ENCODE assay signal across 9 cellular contexts in genomic region chr7:3200504-3200903, GRCh38.
DNase-seq lines count a peak whose midpoint lies in the region; ATAC-seq and TF ChIP-seq lines count a peak whose summit lies in the region.
"Had no signal": no experiment of that assay in that cellular context is flagged by ENCODE, and none has a peak within 500 bp of the region (broad histone marks: within the 10 kb centered on the region; RNA-seq: fewer than 3 reads in every experiment).

No MANE protein-coding gene starts in this region.

- DNase-seq in MCF 10A (ENCODE audit: unreplicated experiment) (peak; percentile 71), breast epithelium (ENCODE audit: low spot score in 2 of 2) (no peak), RKO (ENCODE audit: low spot score) (peak; percentile 27), germinal center (ENCODE audit: low spot score) (peak; percentile 43), NCI-H510A (lab: John Stamatoyannopoulos, UW) (no peak), DMS79 (lab: John Stamatoyannopoulos, UW) (no peak)
- DNase-seq in stimulated activated CD8-positive, alpha-beta memory T cell treated with anti-CD3 and anti-CD28 coated beads, Interleukin-4, amount 100 ng/mL, for 48 hours: peak; percentile 53

- no peaks in the 10 kb centered on the region for H3K36me3 Mint-ChIP-seq in MCF 10A (ENCODE audit: insufficient read depth, unreplicated experiment)

- H3K4me3 Mint-ChIP-seq in MCF 10A (ENCODE audit: unreplicated experiment): no peak overlapping the region

- H3K27me3 Mint-ChIP-seq in MCF 10A (ENCODE audit: insufficient read depth, unreplicated experiment): peaks cover 19% of the 10 kb centered on the region

- CTCF ChIA-PET in MCF 10A (lab: Yijun Ruan, JAX): interaction anchor here (0.6 to 0.8 kb wide), 11 partner anchors 13 to 697 kb away, joined by 3 to 6 read pairs (median 3); no protein-coding TSS in a partner anchor

- H3K36me3 ChIP-seq in breast epithelium: no peaks in the 10 kb centered on the region

- H3K27ac Mint-ChIP-seq in MCF 10A (ENCODE audit: low read depth, unreplicated experiment): no peak overlapping the region

- no peaks in the 10 kb centered on the region for H3K9me3 Mint-ChIP-seq in MCF 10A (ENCODE audit: unreplicated experiment)

- no peak overlapping the region for H3K4me3 ChIP-seq in breast epithelium
- H3K4me3 ChIP-seq: skin epidermis had no signal

- BruUV-seq in MCF 10A (replicated peaks; lab: Mats Ljungman, UMichigan): no TSS peak

- peaks cover 0 to 9% of the 10 kb centered on the region in 2 donors for H3K9me3 ChIP-seq in breast epithelium

- peaks cover 8% of the 10 kb centered on the region for H3K4me1 Mint-ChIP-seq in MCF 10A (ENCODE audit: insufficient read depth, unreplicated experiment)

- H3K27ac ChIP-seq in breast epithelium: no peak overlapping the region
- H3K27ac ChIP-seq: skin epidermis had no signal

- H3K4me1 ChIP-seq in breast epithelium: no peaks in the 10 kb centered on the region

- TF ChIP-seq POLR2A in breast epithelium (IDR thresholded peaks at IDR 0.05): no peak

- H3K27me3 ChIP-seq in breast epithelium: no peaks in the 10 kb centered on the region

- TF ChIP-seq CTCF in MCF 10A (IDR thresholded peaks at IDR 0.05; ENCODE audit: unreplicated experiment) (peak; percentile 50), breast epithelium (IDR thresholded peaks at IDR 0.05) (no peak)

- intact Hi-C loops in MCF 10A (cut with micrococcal nuclease): loop anchor here (1.0 kb wide), 1 partner anchor 313 kb away; no protein-coding TSS in a partner anchor
- intact Hi-C loops in breast epithelium (cut with DNase I; ENCODE audit: low total_unique reads): no loop called here

- no peak for ATAC-seq in GM18861 (IDR thresholded peaks at IDR 0.05; ENCODE audit: unreplicated experiment)

- POLR2A ChIA-PET in MCF 10A (lab: Yijun Ruan, JAX): no interaction called here

Comparison
In these comparisons a context has a peak if more than half of its experiments do, and no peak if none do; other contexts are left out.
1. DNase-seq: peak in MCF 10A (single experiment), RKO (single experiment), germinal center (single experiment) and stimulated activated CD8-positive, alpha-beta memory T cell treated with anti-CD3 and anti-CD28 coated beads, Interleukin-4, amount 100 ng/mL, for 48 hours (single experiment); none in breast epithelium (0 of 2), NCI-H510A (single experiment) and DMS79 (single experiment).